In genomic region chr22:30040499-30041055, GRCh38 we compare ENCODE assay signal across 19 cellular contexts. TPM values are rescaled to one million over a fixed set of nuclear protein-coding genes. Genes with fewer than 3 reads are reported as not detected.
DNase-seq lines count a peak whose midpoint lies in the region; ATAC-seq and TF ChIP-seq lines count a peak whose summit lies in the region.
"Had no signal": no experiment of that assay in that cellular context is flagged by ENCODE, and none has a peak within 500 bp of the region (broad histone marks: within the 10 kb centered on the region; RNA-seq: fewer than 3 reads in every experiment).

No MANE protein-coding gene starts in this region.

- no peaks in the 10 kb centered on the region for H3K4me1 Mint-ChIP-seq in activated CD8-positive, alpha-beta memory T cell treated with anti-CD3 and anti-CD28 coated beads, Interleukin-2, amount 10 ng/mL, durations not matched to agents 7 days and 5 days
- peaks cover 23% of the 10 kb centered on the region for H3K4me1 Mint-ChIP-seq in osteocyte (ENCODE audit: unreplicated experiment)

- TF ChIP-seq CTCF in osteocyte (IDR thresholded peaks at IDR 0.05) = no peak

- no peak for ATAC-seq in activated CD8-positive, alpha-beta memory T cell treated with anti-CD3 and anti-CD28 coated beads, Interleukin-2, amount 10 ng/mL, durations not matched to agents 7 days and 5 days
- no peak for ATAC-seq in GM18868 (IDR thresholded peaks at IDR 0.05; ENCODE audit: unreplicated experiment)

- no peaks in the 10 kb centered on the region for H3K36me3 Mint-ChIP-seq in activated CD8-positive, alpha-beta memory T cell treated with anti-CD3 and anti-CD28 coated beads, Interleukin-2, amount 10 ng/mL, durations not matched to agents 7 days and 5 days
- H3K36me3 Mint-ChIP-seq in osteocyte (ENCODE audit: unreplicated experiment) = peaks cover 2% of the 10 kb centered on the region

- peaks cover 8% of the 10 kb centered on the region for H3K27me3 Mint-ChIP-seq in activated CD8-positive, alpha-beta memory T cell treated with anti-CD3 and anti-CD28 coated beads, Interleukin-2, amount 10 ng/mL, durations not matched to agents 7 days and 5 days
- no peaks in the 10 kb centered on the region for H3K27me3 Mint-ChIP-seq in osteocyte (ENCODE audit: unreplicated experiment)

- peak; percentile 29 for DNase-seq in activated CD8-positive, alpha-beta memory T cell treated with anti-CD3 and anti-CD28 coated beads, Interleukin-2, amount 50 U/mL, for 48 hours
- no peak for DNase-seq in activated CD8-positive, alpha-beta memory T cell treated with anti-CD3 and anti-CD28 coated beads, Interleukin-2, amount 10 ng/mL, durations not matched to agents 7 days and 5 days
- peak; percentile 46 for DNase-seq in islet precursor cell
- DNase-seq in osteocyte (ENCODE audit: extremely low spot score, unreplicated experiment) = peak; percentile 68
- DNase-seq in NCI-H1092 treated with DMSO at 0.1 percent for 48 hours (lab: John Stamatoyannopoulos, UW) = no peak
- DNase-seq in activated CD4-positive, alpha-beta T cell treated with anti-CD3 and anti-CD28 coated beads for 4 hours = no peak
- no peak for DNase-seq in CD1c-positive myeloid dendritic cell (ENCODE audit: extremely low spot score)
- DNase-seq: 8988T; GOT3; MM.1S; NCI-H187; NCI-H345; NCI-H526 treated with DMSO at 0.1 percent for 48 hours; NK-92 treated with Interleukin-12 subunit alpha and Interleukin-12 subunit beta, amount 100 ng/mL, for 24 hours; SIG-M5 had no signal

- CTCF ChIA-PET in activated CD8-positive, alpha-beta memory T cell treated with anti-CD3 and anti-CD28 coated beads, Interleukin-2, amount 10 ng/mL, durations not matched to agents 7 days and 5 days (lab: Charles Lee) = interaction anchor here (1.9 kb wide), 1 partner anchor 23 kb away, joined by 3 read pairs; no protein-coding TSS in a partner anchor

- H3K9me3 Mint-ChIP-seq in activated CD8-positive, alpha-beta memory T cell treated with anti-CD3 and anti-CD28 coated beads, Interleukin-2, amount 10 ng/mL, durations not matched to agents 7 days and 5 days (ENCODE audit: low read depth) = no peaks in the 10 kb centered on the region
- no peaks in the 10 kb centered on the region for H3K9me3 Mint-ChIP-seq in osteocyte (ENCODE audit: unreplicated experiment)

- no peak overlapping the region for H3K4me3 Mint-ChIP-seq in activated CD8-positive, alpha-beta memory T cell treated with anti-CD3 and anti-CD28 coated beads, Interleukin-2, amount 10 ng/mL, durations not matched to agents 7 days and 5 days
- H3K4me3 Mint-ChIP-seq in osteocyte (ENCODE audit: unreplicated experiment) = no peak overlapping the region

- H3K27ac Mint-ChIP-seq in activated CD8-positive, alpha-beta memory T cell treated with anti-CD3 and anti-CD28 coated beads, Interleukin-2, amount 10 ng/mL, durations not matched to agents 7 days and 5 days = no peak overlapping the region
- no peak overlapping the region for H3K27ac Mint-ChIP-seq in osteocyte (ENCODE audit: unreplicated experiment)

RNA-seq across cellular contexts. Expression of gene HORMAD2, which starts 39.7 kb away (rescaled TPM):
- total RNA-seq in activated CD8-positive, alpha-beta memory T cell treated with anti-CD3 and anti-CD28 coated beads, Interleukin-2, amount 10 ng/mL, durations not matched to agents 7 days and 5 days = under 1 TPM in 1 of 2 experiments, not detected in 1; 0.09 TPM
- not detected in 2 replicates for total RNA-seq in osteocyte
- total RNA-seq: Daoy, OCI-LY7, RPMI7951 had no signal

Comparison
In these comparisons a context has a peak if more than half of its experiments do, and no peak if none do; other contexts are left out.
1. DNase-seq: peak in activated CD8-positive, alpha-beta memory T cell treated with anti-CD3 and anti-CD28 coated beads, Interleukin-2, amount 50 U/mL, for 48 hours (single experiment), islet precursor cell (single experiment) and osteocyte (single experiment); none in activated CD8-positive, alpha-beta memory T cell treated with anti-CD3 and anti-CD28 coated beads, Interleukin-2, amount 10 ng/mL, durations not matched to agents 7 days and 5 days (single experiment), NCI-H1092 treated with DMSO at 0.1 percent for 48 hours (single experiment), activated CD4-positive, alpha-beta T cell treated with anti-CD3 and anti-CD28 coated beads for 4 hours (0 of 2) and CD1c-positive myeloid dendritic cell (single experiment).